In the genomic region with DNA sequence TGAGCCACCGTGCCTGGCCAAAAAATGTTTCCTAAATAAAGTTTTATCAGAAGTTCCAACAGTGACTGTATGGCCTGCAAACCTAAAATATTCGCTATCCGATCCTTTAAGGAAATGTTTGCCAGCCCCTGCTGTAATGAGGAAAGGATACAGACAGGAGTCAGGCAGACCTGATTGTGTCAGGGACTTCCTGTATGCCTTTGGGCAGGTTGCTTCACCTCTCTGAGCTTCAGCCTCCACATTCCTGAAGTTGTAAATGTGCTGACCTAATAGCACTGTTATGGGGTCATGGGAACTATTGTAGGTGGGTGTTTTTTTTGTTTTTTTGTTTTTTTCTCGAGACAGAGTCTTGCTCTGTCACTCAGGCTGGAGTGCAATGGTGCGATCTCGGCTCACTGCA, we compare ENCODE assay signal across 19 cellular contexts. TPM values are rescaled to one million over a fixed set of nuclear protein-coding genes. Genes with fewer than 3 reads are reported as not detected.
DNase-seq lines count a peak whose midpoint lies in the region; ATAC-seq and TF ChIP-seq lines count a peak whose summit lies in the region.
"Had no signal": no experiment of that assay in that cellular context is flagged by ENCODE, and none has a peak within 500 bp of the region (broad histone marks: within the 10 kb centered on the region; RNA-seq: fewer than 3 reads in every experiment).

No MANE protein-coding gene starts in this region.

- no peak overlapping the region for H3K9ac ChIP-seq in parathyroid adenoma
- H3K9ac ChIP-seq: BLaER1, GM23248 had no signal

- H3K27ac Mint-ChIP-seq in activated CD4-positive, alpha-beta T cell treated with anti-CD3 and anti-CD28 coated beads for 36 hours: peak overlapping the region; percentile 25
- H3K27ac Mint-ChIP-seq in glutamatergic neuron (ENCODE audit: unreplicated experiment): no peak overlapping the region

- no peak overlapping the region for H3K4me3 Mint-ChIP-seq in activated CD4-positive, alpha-beta T cell treated with anti-CD3 and anti-CD28 coated beads for 36 hours
- H3K4me3 Mint-ChIP-seq in glutamatergic neuron (ENCODE audit: unreplicated experiment): no peak overlapping the region

- H3K4me2 ChIP-seq in parathyroid adenoma (ENCODE audit: low read length): no peak overlapping the region
- H3K4me2 ChIP-seq: BLaER1 had no signal

- no peaks in the 10 kb centered on the region for H3K27me3 ChIP-seq in parathyroid adenoma (ENCODE audit: control insufficient read depth, insufficient read depth, low read length)
- H3K27me3 ChIP-seq: BLaER1, SJCRH30 had no signal

- DNase-seq in activated CD4-positive, alpha-beta T cell treated with anti-CD3 and anti-CD28 coated beads for 36 hours: no peak
- no peak for DNase-seq in activated CD4-positive, alpha-beta T cell treated with anti-CD3 and anti-CD28 coated beads for 4 hours
- peak; percentile 50 for DNase-seq in iris pigment epithelial cell (ENCODE audit: low read depth)
- DNase-seq in stimulated activated CD4-positive, alpha-beta T cell treated with anti-CD3 and anti-CD28 coated beads, Interleukin-4, amount 100 ng/mL, for 24 hours: no peak
- DNase-seq in SW480 (ENCODE audit: low spot score): no peak
- DNase-seq in glutamatergic neuron: no peak
- DNase-seq: DMS 273 treated with DMSO at 0.1 percent for 48 hours, KBM-7, NCI-H1092 treated with DMSO at 0.1 percent for 48 hours, NCI-H1694 treated with DMSO at 0.1 percent for 48 hours, NCI-H446 treated with DMSO at 0.1 percent for 48 hours, NCI-H774, SJCRH30 had no signal

- CTCF ChIA-PET in activated CD4-positive, alpha-beta T cell treated with anti-CD3 and anti-CD28 coated beads for 36 hours (lab: Charles Lee): no interaction called here

- H3K27me3 Mint-ChIP-seq in activated CD4-positive, alpha-beta T cell treated with anti-CD3 and anti-CD28 coated beads for 36 hours: no peaks in the 10 kb centered on the region
- no peaks in the 10 kb centered on the region for H3K27me3 Mint-ChIP-seq in glutamatergic neuron (ENCODE audit: unreplicated experiment)

- peaks cover 3% of the 10 kb centered on the region for H3K79me2 ChIP-seq in parathyroid adenoma

- H2AFZ ChIP-seq in parathyroid adenoma: no peak overlapping the region
- H2AFZ ChIP-seq: GM23248 had no signal

- TF ChIP-seq CTCF in VCaP (conservative IDR thresholded peaks at IDR 0.05): no peak
- no peak for TF ChIP-seq CTCF in parathyroid adenoma (IDR thresholded peaks at IDR 0.05)
- TF ChIP-seq CTCF in glutamatergic neuron (IDR thresholded peaks at IDR 0.05; ENCODE audit: partially characterized antibody, unreplicated experiment): no peak

- H3K9me3 ChIP-seq in parathyroid adenoma (ENCODE audit: control insufficient read depth, low read length): no peaks in the 10 kb centered on the region

- H3K4me1 Mint-ChIP-seq in activated CD4-positive, alpha-beta T cell treated with anti-CD3 and anti-CD28 coated beads for 36 hours: peaks cover 7% of the 10 kb centered on the region
- H3K4me1 Mint-ChIP-seq in glutamatergic neuron (ENCODE audit: low read depth, unreplicated experiment): peaks cover 1% of the 10 kb centered on the region

- no peak overlapping the region for H3K4me3 ChIP-seq in parathyroid adenoma (ENCODE audit: low read depth, low read length)
- H3K4me3 ChIP-seq: BLaER1, GM12878, GM23248, SJCRH30 had no signal

- H3K36me3 ChIP-seq in parathyroid adenoma (ENCODE audit: control insufficient read depth, insufficient read depth, low read length): no peaks in the 10 kb centered on the region

- intact Hi-C loops in activated CD4-positive, alpha-beta T cell treated with anti-CD3 and anti-CD28 coated beads for 36 hours (cut with DNase I, micrococcal nuclease): no loop called here

- no peak for ATAC-seq in activated CD4-positive, alpha-beta T cell treated with anti-CD3 and anti-CD28 coated beads for 36 hours
- ATAC-seq: GM12878 had no signal

- 0 out of 2 replicates have a peak overlapping the region, but pooled peaks have one; percentile 5 for H3K27ac ChIP-seq in VCaP
- H3K27ac ChIP-seq in parathyroid adenoma: peak overlapping the region; percentile 62
- H3K27ac ChIP-seq: BLaER1, GM23248, HL-60, SJCRH30 had no signal

- no peaks in the 10 kb centered on the region for H3K9me3 Mint-ChIP-seq in activated CD4-positive, alpha-beta T cell treated with anti-CD3 and anti-CD28 coated beads for 36 hours (ENCODE audit: low read depth)
- H3K9me3 Mint-ChIP-seq in glutamatergic neuron (ENCODE audit: unreplicated experiment): no peaks in the 10 kb centered on the region

- POLR2A ChIA-PET in activated CD4-positive, alpha-beta T cell treated with anti-CD3 and anti-CD28 coated beads for 36 hours (lab: Charles Lee): no interaction called here

- H3K36me3 Mint-ChIP-seq in activated CD4-positive, alpha-beta T cell treated with anti-CD3 and anti-CD28 coated beads for 36 hours (ENCODE audit: low read depth): peaks cover 12% of the 10 kb centered on the region
- no peaks in the 10 kb centered on the region for H3K36me3 Mint-ChIP-seq in glutamatergic neuron (ENCODE audit: unreplicated experiment)

- H3K4me1 ChIP-seq in parathyroid adenoma: peaks cover 5% of the 10 kb centered on the region
- H3K4me1 ChIP-seq: SJCRH30 had no signal

RNA-seq across cellular contexts. Expression of a gene that starts 6.2 kb away (rescaled TPM):
- 1 to 10 TPM; 6.1 to 8.0 TPM for total RNA-seq in activated CD4-positive, alpha-beta T cell treated with anti-CD3 and anti-CD28 coated beads for 36 hours
- total RNA-seq in glutamatergic neuron (ENCODE audit: unreplicated experiment): 14.1 TPM

RNA-seq across cellular contexts. Expression of a gene that starts 8.7 kb away (rescaled TPM):
- 10 to 100 TPM; 72.0 to 88.6 TPM for total RNA-seq in activated CD4-positive, alpha-beta T cell treated with anti-CD3 and anti-CD28 coated beads for 36 hours
- 80.7 TPM for total RNA-seq in glutamatergic neuron (ENCODE audit: unreplicated experiment)

RNA-seq across cellular contexts. Expression of a gene that starts 12.4 kb away (rescaled TPM):
- total RNA-seq in activated CD4-positive, alpha-beta T cell treated with anti-CD3 and anti-CD28 coated beads for 36 hours: 10 to 100 TPM; 26.2 to 39.6 TPM
- 81.2 TPM for total RNA-seq in glutamatergic neuron (ENCODE audit: unreplicated experiment)

RNA-seq across cellular contexts. Expression of a gene that starts 15.3 kb away (rescaled TPM):
- 1 to 10 TPM; 2.9 to 3.1 TPM for total RNA-seq in activated CD4-positive, alpha-beta T cell treated with anti-CD3 and anti-CD28 coated beads for 36 hours
- total RNA-seq in glutamatergic neuron (ENCODE audit: unreplicated experiment): 9.3 TPM

RNA-seq across cellular contexts. Expression of a gene that starts 29.7 kb away (rescaled TPM):
- 100 to 1,000 TPM; 109 to 132 TPM for total RNA-seq in activated CD4-positive, alpha-beta T cell treated with anti-CD3 and anti-CD28 coated beads for 36 hours
- 85.7 TPM for total RNA-seq in glutamatergic neuron (ENCODE audit: unreplicated experiment)
